32 cellular contexts compared by ENCODE assay signal in genomic region chr2:56025469-56026193, GRCh38.
"Had no signal": no experiment of that assay in that cellular context is flagged by ENCODE, and none has a peak within 500 bp of the region (broad histone marks: within the 10 kb centered on the region; RNA-seq: fewer than 3 reads in every experiment).

No MANE protein-coding gene starts in this region.

- H3K9me3 Mint-ChIP-seq: activated naive CD4-positive, alpha-beta T cell treated with anti-CD3 and anti-CD28 coated beads for 36 hours; activated naive CD4-positive, alpha-beta T cell treated with anti-CD3 and anti-CD28 coated beads, Interleukin-2, amount 50 U/mL, for 72 hours; activated T-cell treated with anti-CD3 and anti-CD28 coated beads, Interleukin-2, amount 50 U/mL, for 4 hours; activated T-helper 1 cell treated with anti-CD3 and anti-CD28 coated beads, Interleukin-12 subunit alpha, Interleukin-12 subunit beta, Interleukin-2, Interleukin-4 antibody, amounts not matched to agents 30 ng/mL and 10 ng/mL and 1 ng/mL, durations not matched to agents 14 hours and 24 hours and 36 hours; brain had no signal

- H3K4me3 ChIP-seq: adrenal gland, Peyer's patch had no signal

- H3K36me3 Mint-ChIP-seq: activated naive CD4-positive, alpha-beta T cell treated with anti-CD3 and anti-CD28 coated beads, Interleukin-2, amount 50 U/mL, for 72 hours; brain had no signal

- H3K4me3 Mint-ChIP-seq: activated CD8-positive, alpha-beta T cell treated with anti-CD3 and anti-CD28 coated beads, Interleukin-2, amount 10 ng/mL, durations not matched to agents 7 days and 5 days; activated naive CD4-positive, alpha-beta T cell treated with anti-CD3 and anti-CD28 coated beads for 36 hours; activated T-cell treated with anti-CD3 and anti-CD28 coated beads, Interleukin-2, amount 50 U/mL, for 4 hours; activated T-helper 1 cell treated with anti-CD3 and anti-CD28 coated beads, Interleukin-12 subunit alpha, Interleukin-12 subunit beta, Interleukin-2, Interleukin-4 antibody, amounts not matched to agents 30 ng/mL and 10 ng/mL and 1 ng/mL, durations not matched to agents 14 hours and 24 hours and 36 hours; brain had no signal

- DNase-seq: activated CD4-positive, alpha-beta T cell treated with anti-CD3 and anti-CD28 coated beads for 1 hour; activated CD4-positive, alpha-beta T cell treated with anti-CD3 and anti-CD28 coated beads for 48 hours; activated CD4-positive, CD25-positive, alpha-beta regulatory T cell; activated CD8-positive, alpha-beta T cell treated with anti-CD3 and anti-CD28 coated beads, Interleukin-2, amount 10 ng/mL, durations not matched to agents 7 days and 5 days; activated gamma-delta T cell treated with Interleukin-2 at 50 U/mL for 16 hours; activated naive CD4-positive, alpha-beta T cell treated with anti-CD3 and anti-CD28 coated beads for 36 hours; activated T-cell treated with anti-CD3 and anti-CD28 coated beads for 4 hours; activated T-cell treated with anti-CD3 and anti-CD28 coated beads, Interleukin-2, amount 50 U/mL, for 4 hours; adrenal gland; central memory CD4-positive, alpha-beta T cell; Karpas-422; KBM-7; NCI-H1105; NCI-H1417 treated with DMSO at 0.1 percent for 48 hours; NCI-H187 treated with DMSO at 0.1 percent for 48 hours; NCI-H2081; NCI-H2171 treated with DMSO at 0.1 percent for 48 hours; NCI-H2227 treated with DMSO at 0.1 percent for 48 hours; NCI-H446; NCI-H510A treated with DMSO at 0.1 percent for 48 hours; Peyer's patch; Right ventricle myocardium superior; SW 1271; T-helper 1 cell; T-helper 2 cell; T-helper 9 cell; WERI-Rb-1 had no signal

- FAIRE-seq: astrocyte had no signal

- H3K9me3 ChIP-seq: adrenal gland, Peyer's patch had no signal

- ATAC-seq: activated CD8-positive, alpha-beta T cell treated with anti-CD3 and anti-CD28 coated beads, Interleukin-2, amount 10 ng/mL, durations not matched to agents 7 days and 5 days; activated naive CD4-positive, alpha-beta T cell treated with anti-CD3 and anti-CD28 coated beads, Interleukin-2, amount 50 U/mL, for 72 hours; activated T-cell treated with anti-CD3 and anti-CD28 coated beads, Interleukin-2, amount 50 U/mL, for 4 hours had no signal

- H3K27ac ChIP-seq: adrenal gland, Peyer's patch, RWPE1, WERI-Rb-1 had no signal

- H3K36me3 ChIP-seq: adrenal gland, Peyer's patch, WERI-Rb-1 had no signal

- H3K27me3 ChIP-seq: adrenal gland, Peyer's patch had no signal

- H3K27ac Mint-ChIP-seq: activated CD8-positive, alpha-beta T cell treated with anti-CD3 and anti-CD28 coated beads, Interleukin-2, amount 10 ng/mL, durations not matched to agents 7 days and 5 days; activated naive CD4-positive, alpha-beta T cell treated with anti-CD3 and anti-CD28 coated beads for 36 hours; activated naive CD4-positive, alpha-beta T cell treated with anti-CD3 and anti-CD28 coated beads, Interleukin-2, amount 50 U/mL, for 72 hours; activated T-helper 1 cell treated with anti-CD3 and anti-CD28 coated beads, Interleukin-12 subunit alpha, Interleukin-12 subunit beta, Interleukin-2, Interleukin-4 antibody, amounts not matched to agents 30 ng/mL and 10 ng/mL and 1 ng/mL, durations not matched to agents 14 hours and 24 hours and 36 hours; brain had no signal

- H3K4me1 ChIP-seq: adrenal gland, Peyer's patch had no signal
